Comparison of ENCODE assay signal across 1 cellular context in the genomic region with DNA sequence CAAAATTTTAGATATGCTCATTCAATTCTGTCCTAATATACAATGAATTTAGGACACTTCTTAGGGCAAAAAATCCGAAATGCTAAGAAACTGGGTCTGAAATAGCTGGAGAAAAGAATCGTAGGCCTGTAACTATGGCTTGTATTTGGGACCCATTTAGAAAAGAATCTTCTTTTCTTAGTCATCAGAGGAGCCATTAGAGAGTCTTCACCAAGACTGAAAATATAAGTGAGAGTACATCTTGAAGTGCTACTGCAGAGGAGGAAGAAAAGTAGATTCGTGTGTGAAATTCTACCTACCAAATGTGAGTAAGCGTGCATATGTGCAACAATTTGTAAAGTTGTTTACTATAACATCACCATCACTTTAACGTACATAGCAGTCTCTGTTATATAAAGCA.
TF ChIP-seq lines count a peak whose summit lies in the region.

No MANE protein-coding gene starts in this region.

TF ChIP-seq in GM12878, 131 proteins besides CTCF, POLR2A, EP300 and RAD21 (continued from another document):
- TF ChIP-seq, protein P1, sequence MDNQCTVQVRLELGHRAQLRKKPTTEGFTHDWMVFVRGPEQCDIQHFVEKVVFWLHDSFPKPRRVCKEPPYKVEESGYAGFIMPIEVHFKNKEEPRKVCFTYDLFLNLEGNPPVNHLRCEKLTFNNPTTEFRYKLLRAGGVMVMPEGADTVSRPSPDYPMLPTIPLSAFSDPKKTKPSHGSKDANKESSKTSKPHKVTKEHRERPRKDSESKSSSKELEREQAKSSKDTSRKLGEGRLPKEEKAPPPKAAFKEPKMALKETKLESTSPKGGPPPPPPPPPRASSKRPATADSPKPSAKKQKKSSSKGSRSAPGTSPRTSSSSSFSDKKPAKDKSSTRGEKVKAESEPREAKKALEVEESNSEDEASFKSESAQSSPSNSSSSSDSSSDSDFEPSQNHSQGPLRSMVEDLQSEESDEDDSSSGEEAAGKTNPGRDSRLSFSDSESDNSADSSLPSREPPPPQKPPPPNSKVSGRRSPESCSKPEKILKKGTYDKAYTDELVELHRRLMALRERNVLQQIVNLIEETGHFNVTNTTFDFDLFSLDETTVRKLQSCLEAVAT (IDR thresholded peaks at IDR 0.05): no peak
TF ChIP-seq in GM12878: peak in this region for 0.
